2 cellular contexts compared by ENCODE assay signal in genomic region chr16:70601576-70602575, GRCh38.
A peak's percentile ranks its signal among the peaks of the same experiment; 100 is the strongest.
TF ChIP-seq lines count a peak whose summit lies in the region.

No MANE protein-coding gene starts in this region.

TF ChIP-seq in HEK293, 187 proteins besides CTCF, POLR2A, EP300 and RAD21 (continued from another document):
- TF ChIP-seq ZNF639 (tag by site-specific recombination; IDR thresholded peaks at IDR 0.05) (no peak), RBAK (tag by site-specific recombination; IDR thresholded peaks at IDR 0.05) (no peak), ZNF121 (tag by site-specific recombination; IDR thresholded peaks at IDR 0.05) (0 out of 2 replicates have a peak, but pooled peaks have one; percentile 26), SETDB1 (IDR thresholded peaks at IDR 0.05; ENCODE audit: insufficient read length, low read length) (no peak)

TF ChIP-seq in H1, 55 proteins besides CTCF, POLR2A, EP300 and RAD21 (continued from another document):
- no peak for TF ChIP-seq CHD7 (IDR thresholded peaks at IDR 0.05; ENCODE audit: insufficient replicate concordance, low read length)
- no peak for TF ChIP-seq TCF12 (IDR thresholded peaks at IDR 0.05; ENCODE audit: low read depth, low read length)
- no peak for TF ChIP-seq CHD2 (IDR thresholded peaks at IDR 0.05; ENCODE audit: low read length)
- TF ChIP-seq SIX5 (IDR thresholded peaks at IDR 0.05; ENCODE audit: low read depth, low read length): no peak
